Comparison of ENCODE assay signal across 8 cellular contexts in genomic region chr6:13336553-13336952, GRCh38. TPM values are rescaled to one million over a fixed set of nuclear protein-coding genes. Genes with fewer than 3 reads are reported as not detected.
DNase-seq lines count a peak whose midpoint lies in the region; ATAC-seq, FAIRE-seq and TF ChIP-seq lines count a peak whose summit lies in the region.

No MANE protein-coding gene starts in this region.

- no peak overlapping the region for H3K9ac ChIP-seq in BLaER1 treated with 17β-estradiol and CSF1 and Interleukin-3, amounts not matched to agents 10 nM and 100 nM
- no peak overlapping the region for H3K9ac ChIP-seq in HepG2 (ENCODE audit: insufficient read depth, low read depth, low read length)

- H3K79me2 ChIP-seq in HepG2 (ENCODE audit: insufficient read depth, low read length), result no peaks in the 10 kb centered on the region

- peaks cover 2 to 8% (median 4%) of the 10 kb centered on the region in 11 experiments; a peak in 18 of 22 replicates for H3K9me3 ChIP-seq in BLaER1 treated with 17β-estradiol and CSF1 and Interleukin-3, amounts not matched to agents 10 nM and 100 nM (replicated peaks in 1 of 11)
- no peaks in the 10 kb centered on the region for H3K9me3 ChIP-seq in HepG2 (ENCODE audit: low read length)

- H3K27me3 ChIP-seq in BLaER1 treated with 17β-estradiol and CSF1 and Interleukin-3, amounts not matched to agents 10 nM and 100 nM, result no peaks in the 10 kb centered on the region
- peaks cover 0 to 8% of the 10 kb centered on the region in 2 experiments; a peak in 3 of 5 replicates for H3K27me3 ChIP-seq in HepG2 (ENCODE audit: control insufficient read depth in 1 of 2, insufficient read depth in 2 of 2, low read length in 2 of 2)

- peak; percentile 48 for ATAC-seq in HG02642 (IDR thresholded peaks at IDR 0.05; ENCODE audit: poor library complexity, unreplicated experiment)
- ATAC-seq in HepG2, result peak; percentile 77
- no peak for ATAC-seq in HG03039 (IDR thresholded peaks at IDR 0.05; ENCODE audit: unreplicated experiment)

- POLR2A ChIA-PET in HepG2 (lab: Yijun Ruan, JAX), result interaction anchor here (1.4 kb wide), 1 partner anchor 238 kb away, joined by 12 read pairs; the partner anchor contains the start of gene SIRT5

- H3K4me3 Mint-ChIP-seq in activated CD4-positive, alpha-beta T cell treated with anti-CD3 and anti-CD28 coated beads, Interleukin-2, amount 10 ng/mL, durations not matched to agents 24 days and 14 days, result no peak overlapping the region

- no peaks in the 10 kb centered on the region for H4K20me1 ChIP-seq in BLaER1 treated with 17β-estradiol and CSF1 and Interleukin-3, amounts not matched to agents 10 nM and 100 nM
- no peaks in the 10 kb centered on the region for H4K20me1 ChIP-seq in HepG2 (ENCODE audit: insufficient read depth, low read length)

- CTCF ChIA-PET in HepG2 (lab: Yijun Ruan, JAX; ENCODE audit: low intra/inter-chr PET ratio, low total read pairs), result interaction anchor here (1.4 to 3.0 kb wide), 2 partner anchors 201 to 288 kb away, joined by 4 to 37 read pairs; no protein-coding TSS in a partner anchor

- peak overlapping the region in 6 of 11 experiments; percentile 24 to 80 (median 63); a peak in 8 of 22 replicates for H3K4me2 ChIP-seq in BLaER1 treated with 17β-estradiol and CSF1 and Interleukin-3, amounts not matched to agents 10 nM and 100 nM
- no peak overlapping the region for H3K4me2 ChIP-seq in HepG2 (ENCODE audit: low read depth, low read length)

- FAIRE-seq in HepG2 (lab: Jason Lieb, UNC), result peak; percentile 96

- H3K4me1 ChIP-seq in BLaER1 treated with 17β-estradiol and CSF1 and Interleukin-3, amounts not matched to agents 10 nM and 100 nM, result peaks cover 12 to 36% (median 28%) of the 10 kb centered on the region in 10 experiments
- H3K4me1 ChIP-seq in HepG2 (ENCODE audit: insufficient read depth, low read length), result peaks cover 14% of the 10 kb centered on the region

- peak; percentile 95 for TF ChIP-seq RAD21 in HepG2 (CRISPR knock-in tag; IDR thresholded peaks at IDR 0.05)

- H3K4me3 ChIP-seq in BLaER1 treated with 17β-estradiol and CSF1 and Interleukin-3, amounts not matched to agents 10 nM and 100 nM, result no peak overlapping the region
- H3K4me3 ChIP-seq in coronary artery (no peak overlapping the region), HepG2 (replicated peaks in 1 of 3; ENCODE audit: insufficient read depth in 1 of 3, low read depth in 2 of 3, low read length in 3 of 3) (no peak overlapping the region)

- no peaks in the 10 kb centered on the region for H3K36me3 Mint-ChIP-seq in activated CD4-positive, alpha-beta T cell treated with anti-CD3 and anti-CD28 coated beads, Interleukin-2, amount 10 ng/mL, durations not matched to agents 24 days and 14 days (ENCODE audit: low read depth)

- TF ChIP-seq CTCF in coronary artery (IDR thresholded peaks at IDR 0.05) (peak; percentile 87), HepG2 (CRISPR knock-in tag; IDR thresholded peaks at IDR 0.05) (peak; percentile 96)

- in situ Hi-C loops in HepG2 (cut with HindIII; ENCODE audit: extremely low pct_ligation_motif_present, low pct_unique_long_range_greater_than_20kb), result loop anchor here (5.0 to 10.0 kb wide), 2 partner anchors 142 to 201 kb away; no protein-coding TSS in a partner anchor

- 34% methylated on average over 11 of the region's 11 CpGs for WGBS in HepG2 (ENCODE audit: low lambda C conversion rate)

- TF ChIP-seq EP300 in HepG2 (IDR thresholded peaks at IDR 0.05; ENCODE audit: low read depth in 2 of 2, low read length in 2 of 2) (no peak), HepG2 (CRISPR knock-in tag; IDR thresholded peaks at IDR 0.05; ENCODE audit: borderline replicate concordance) (no peak)

- no TSS peak for BruUV-seq in HepG2 (replicated peaks; lab: Mats Ljungman, UMichigan)

- TF ChIP-seq POLR2A in HepG2 (IDR thresholded peaks at IDR 0.05; ENCODE audit: insufficient read depth in 1 of 2, low read depth in 2 of 2, low read length in 2 of 2), result no peak

- H3K27ac ChIP-seq in BLaER1 treated with 17β-estradiol and CSF1 and Interleukin-3, amounts not matched to agents 10 nM and 100 nM, result peak overlapping the region in 1 of 11 experiments; percentile 52; a peak in 1 of 22 replicates
- no peak overlapping the region for H3K27ac ChIP-seq in coronary artery
- no peak overlapping the region for H3K27ac ChIP-seq in HepG2 (ENCODE audit: extremely low read length, insufficient read depth, low read length)

- peak; percentile 36 to 87 for DNase-seq in NCI-H526 (lab: John Stamatoyannopoulos, UW)
- DNase-seq in activated CD4-positive, alpha-beta T cell treated with anti-CD3 and anti-CD28 coated beads, Interleukin-2, amount 10 ng/mL, durations not matched to agents 24 days and 14 days, result peak; percentile 93
- DNase-seq in coronary artery (ENCODE audit: low spot score), result no peak
- peak; percentile 69 for DNase-seq in HepG2 (ENCODE audit: low spot score)
- DNase-seq in stimulated activated CD4-positive, alpha-beta T cell treated with anti-CD3 and anti-CD28 coated beads, Interleukin-4, amount 100 ng/mL, for 48 hours (ENCODE audit: low read depth in 2 of 2), result peak; percentile 63 to 81

- H3K36me3 ChIP-seq in BLaER1 treated with 17β-estradiol and CSF1 and Interleukin-3, amounts not matched to agents 10 nM and 100 nM, result no peaks in the 10 kb centered on the region
- no peaks in the 10 kb centered on the region for H3K36me3 ChIP-seq in HepG2 (replicated peaks in 1 of 2; ENCODE audit: control insufficient read depth in 1 of 2, insufficient read depth in 2 of 2, low read length in 2 of 2)

- H3K27me3 Mint-ChIP-seq in activated CD4-positive, alpha-beta T cell treated with anti-CD3 and anti-CD28 coated beads, Interleukin-2, amount 10 ng/mL, durations not matched to agents 24 days and 14 days, result no peaks in the 10 kb centered on the region

- H2AFZ ChIP-seq in HepG2 (ENCODE audit: low read length), result no peak overlapping the region

- intact Hi-C loops in activated CD4-positive, alpha-beta T cell treated with anti-CD3 and anti-CD28 coated beads, Interleukin-2, amount 10 ng/mL, durations not matched to agents 24 days and 14 days (cut with micrococcal nuclease), result loop anchor here (1.0 to 10.0 kb wide), 5 partner anchors 18 to 728 kb away; no protein-coding TSS in a partner anchor
- intact Hi-C loops in HepG2 (cut with micrococcal nuclease; ENCODE audit: unreplicated experiment), result loop anchor here (1.0 to 2.0 kb wide), 5 partner anchors 70 to 278 kb away; partner anchors contain the start of gene NOL7

- H3K4me1 Mint-ChIP-seq in activated CD4-positive, alpha-beta T cell treated with anti-CD3 and anti-CD28 coated beads, Interleukin-2, amount 10 ng/mL, durations not matched to agents 24 days and 14 days, result peaks cover 34% of the 10 kb centered on the region

- H3K9me3 Mint-ChIP-seq in activated CD4-positive, alpha-beta T cell treated with anti-CD3 and anti-CD28 coated beads, Interleukin-2, amount 10 ng/mL, durations not matched to agents 24 days and 14 days, result no peaks in the 10 kb centered on the region

- no peak overlapping the region for H3K27ac Mint-ChIP-seq in activated CD4-positive, alpha-beta T cell treated with anti-CD3 and anti-CD28 coated beads, Interleukin-2, amount 10 ng/mL, durations not matched to agents 24 days and 14 days

TF ChIP-seq in HepG2, 621 proteins besides CTCF, POLR2A, EP300 and RAD21 (continues in another document):
- no peak for TF ChIP-seq ZNF577 (CRISPR knock-in tag; IDR thresholded peaks at IDR 0.05; ENCODE audit: borderline replicate concordance, low read depth)
- no peak for TF ChIP-seq FOSL1 (CRISPR knock-in tag; IDR thresholded peaks at IDR 0.05; ENCODE audit: borderline replicate concordance)
- no peak for TF ChIP-seq ZMAT3 (CRISPR knock-in tag; conservative IDR thresholded peaks at IDR 0.05)
- TF ChIP-seq SAP130 (CRISPR knock-in tag; IDR thresholded peaks at IDR 0.05; ENCODE audit: low read depth), result peak; percentile 31; the same call in 1 of the 2 replicates
- TF ChIP-seq NR2F1 (CRISPR knock-in tag; IDR thresholded peaks at IDR 0.05), result no peak
- no peak for TF ChIP-seq NFKB2 (CRISPR knock-in tag; IDR thresholded peaks at IDR 0.05; ENCODE audit: borderline replicate concordance)
- TF ChIP-seq ASH2L (IDR thresholded peaks at IDR 0.05; ENCODE audit: insufficient read length, low read depth, low read length), result no peak

RNA-seq across cellular contexts. Expression of gene TBC1D7, which starts 8.2 kb away (rescaled TPM):
- 25.1 and 26.8 TPM in 2 replicates for total RNA-seq in activated CD4-positive, alpha-beta T cell treated with anti-CD3 and anti-CD28 coated beads, Interleukin-2, amount 10 ng/mL, durations not matched to agents 24 days and 14 days
- 23.3 and 28.5 TPM in 2 replicates for total RNA-seq in HepG2 (2016; rRNA removed; fragmentation: Illumina TruSeq; extraction: Trizol)
- total RNA-seq in HepG2 (2016; cell fraction: cytosol; rRNA removed; fragmentation: Illumina TruSeq; extraction: Trizol; ENCODE audit: low read depth), result 12.0 and 14.1 TPM in 2 replicates
- 25.7 and 25.9 TPM in 2 replicates for total RNA-seq in HepG2 (2016; cell fraction: insoluble cytoplasmic fraction; rRNA removed; fragmentation: Illumina TruSeq; extraction: Trizol)
- 18.1 and 20.7 TPM in 2 replicates for total RNA-seq in HepG2 (2016; cell fraction: membrane; rRNA removed; fragmentation: Illumina TruSeq; extraction: Trizol)
- total RNA-seq in HepG2 (2016; cell fraction: nucleus; rRNA removed; fragmentation: Illumina TruSeq; extraction: Trizol), result 38.3 and 38.4 TPM in 2 replicates
- polyA plus RNA-seq in HepG2 (2011; rRNA removed), result 24.3 and 30.8 TPM in 2 replicates
- polyA plus RNA-seq in HepG2 (2011; cell fraction: cytosol; rRNA removed), result 14.7 and 17.2 TPM in 2 replicates
- polyA plus RNA-seq in HepG2 (2011; cell fraction: nucleus; rRNA removed), result 14.9 and 19.7 TPM in 2 replicates
- 18.4 and 21.3 TPM in 2 replicates for polyA plus RNA-seq in HepG2 (2012)
- 10.6 and 14.9 TPM in 2 replicates for polyA plus RNA-seq in HepG2 (2016; cell fraction: cytosol; fragmentation: Illumina TruSeq; extraction: Trizol; ENCODE audit: low read depth)
- 37.2 and 41.0 TPM in 2 replicates for polyA plus RNA-seq in HepG2 (2016; cell fraction: insoluble cytoplasmic fraction; fragmentation: Illumina TruSeq; extraction: Trizol; ENCODE audit: low read depth)
- polyA plus RNA-seq in HepG2 (2016; cell fraction: membrane; fragmentation: Illumina TruSeq; extraction: Trizol; ENCODE audit: low read depth), result 14.6 and 19.3 TPM in 2 replicates
- polyA plus RNA-seq in HepG2 (2016; cell fraction: nucleus; fragmentation: Illumina TruSeq; extraction: Trizol; ENCODE audit: insufficient read depth, low read depth), result 27.9 and 28.4 TPM in 2 replicates
- polyA minus RNA-seq in HepG2 (2011; rRNA and poly(A)+ RNA removed; ENCODE audit: low replicate concordance), result 32.1 and 53.3 TPM in 2 replicates
- 8.5 and 11.2 TPM in 2 replicates for polyA minus RNA-seq in HepG2 (2011; cell fraction: cytosol; rRNA and poly(A)+ RNA removed)
- polyA minus RNA-seq in HepG2 (2011; cell fraction: nucleus; rRNA and poly(A)+ RNA removed), result 56.8 and 61.8 TPM in 2 replicates
